10 cellular contexts compared by ENCODE assay signal in genomic region chr9:136362450-136362784, GRCh38. TPM values are rescaled to one million over a fixed set of nuclear protein-coding genes. Genes with fewer than 3 reads are reported as not detected.
DNase-seq lines count a peak whose midpoint lies in the region; ATAC-seq and TF ChIP-seq lines count a peak whose summit lies in the region.
"Had no signal": no experiment of that assay in that cellular context is flagged by ENCODE, and none has a peak within 500 bp of the region (broad histone marks: within the 10 kb centered on the region; RNA-seq: fewer than 3 reads in every experiment).

No MANE protein-coding gene starts in this region.

- no peaks in the 10 kb centered on the region for H3K9me3 ChIP-seq in Karpas-422 (ENCODE audit: low read length)
- H3K9me3 ChIP-seq: adrenal gland had no signal

- no peaks in the 10 kb centered on the region for H3K9me2 ChIP-seq in Karpas-422 (replicated peaks; ENCODE audit: insufficient read depth, low read length)

- H3K27me3 ChIP-seq in Karpas-422 (ENCODE audit: low read length): no peaks in the 10 kb centered on the region
- H3K27me3 ChIP-seq: adrenal gland had no signal

- no peak for DNase-seq in AG09309 (ENCODE audit: low read depth)
- DNase-seq in Karpas-422: no peak
- no peak for DNase-seq in neural crest cell (ENCODE audit: low read depth, low spot score)
- no peak for DNase-seq in ACHN
- DNase-seq in head of caudate nucleus: no peak
- no peak for DNase-seq in NCI-H510A treated with DMSO at 0.1 percent for 48 hours (lab: John Stamatoyannopoulos, UW)

- H3K4me1 ChIP-seq in Karpas-422 (ENCODE audit: low read length): peaks cover 18% of the 10 kb centered on the region
- H3K4me1 ChIP-seq: foreskin keratinocyte had no signal

- peak overlapping the region; percentile 1; the same call in 1 of the 2 replicates for H3K4me3 ChIP-seq in AG09309 (ENCODE audit: control insufficient read depth, low read depth, low read length)
- H3K4me3 ChIP-seq in Karpas-422 (ENCODE audit: low read length): peak overlapping the region; percentile 83

- ATAC-seq in GM21825 (IDR thresholded peaks at IDR 0.05; ENCODE audit: unreplicated experiment): no peak

- intact Hi-C loops in head of caudate nucleus (cut with DNase I): loop anchor here (5.0 kb wide), 2 partner anchors 40 to 50 kb away; partner anchors contain the start of gene SNAPC4

- peaks cover 6% of the 10 kb centered on the region for H3K27me3 Mint-ChIP-seq in neural crest cell (ENCODE audit: low read depth)

- H3K4me1 Mint-ChIP-seq in neural crest cell: peaks cover 5% of the 10 kb centered on the region

- peaks cover 9% of the 10 kb centered on the region for H4K20me1 ChIP-seq in Karpas-422 (ENCODE audit: insufficient read depth, low read depth, low read length)

- no peak overlapping the region for H2AFZ ChIP-seq in Karpas-422 (ENCODE audit: low read length)

- H3K36me3 ChIP-seq in Karpas-422 (ENCODE audit: insufficient read depth, low read length): no peaks in the 10 kb centered on the region
- H3K36me3 ChIP-seq: adrenal gland had no signal

- H3K27ac Mint-ChIP-seq in neural crest cell (ENCODE audit: unreplicated experiment): no peak overlapping the region

- no peaks in the 10 kb centered on the region for H3K36me3 Mint-ChIP-seq in neural crest cell (ENCODE audit: low read depth)

- H3K4me3 Mint-ChIP-seq in neural crest cell: peak overlapping the region; percentile 91

- H3K9ac ChIP-seq in Karpas-422 (ENCODE audit: low read length): peak overlapping the region; percentile 54

- peak overlapping the region; percentile 69 for H3K4me2 ChIP-seq in Karpas-422 (ENCODE audit: low read depth, low read length, poor library complexity, severe bottlenecking)

- H3K27ac ChIP-seq in Karpas-422 (ENCODE audit: low read length): no peak overlapping the region
- peak overlapping the region; percentile 63 for H3K27ac ChIP-seq in cingulate gyrus (ENCODE audit: low read depth, low read length)
- H3K27ac ChIP-seq: foreskin keratinocyte had no signal

- TF ChIP-seq CTCF in AG09309 (IDR thresholded peaks at IDR 0.05; ENCODE audit: control insufficient read depth, insufficient read depth, low read depth, low read length, missing control alignments) (no peak), neural crest cell (conservative IDR thresholded peaks at IDR 0.05) (no peak)

- no peaks in the 10 kb centered on the region for H3K9me3 Mint-ChIP-seq in neural crest cell

- peaks cover 6% of the 10 kb centered on the region; the same call in 1 of the 2 replicates for H3K79me2 ChIP-seq in Karpas-422 (ENCODE audit: low read length)

- in situ Hi-C loops in ACHN (cut with HindIII; ENCODE audit: low pct_ligation_motif_present, low pct_unique_long_range_greater_than_20kb, low sequenced_read_pairs): no loop called here

RNA-seq across cellular contexts. Expression of gene DNLZ, which starts 1.1 kb away (rescaled TPM):
- total RNA-seq in Karpas-422 (2014; rRNA removed; shearing (Covaris generic); ENCODE audit: low replicate concordance): 40.1 and 104 TPM in 2 replicates
- total RNA-seq in neural crest cell: 21.3 and 21.7 TPM in 2 replicates

RNA-seq across cellular contexts. Expression of gene CARD9, which starts 11.1 kb away (rescaled TPM):
- 1.3 and 2.9 TPM in 2 replicates for total RNA-seq in Karpas-422 (2014; rRNA removed; shearing (Covaris generic); ENCODE audit: low replicate concordance)
- 1.3 and 1.4 TPM in 2 replicates for total RNA-seq in neural crest cell

RNA-seq across cellular contexts. Expression of gene GPSM1, which starts 35.1 kb away (rescaled TPM):
- total RNA-seq in Karpas-422 (2014; rRNA removed; shearing (Covaris generic); ENCODE audit: low replicate concordance): 11.7 and 38.4 TPM in 2 replicates
- 50.8 and 56.7 TPM in 2 replicates for total RNA-seq in neural crest cell

RNA-seq across cellular contexts. Expression of gene SNAPC4, which starts 37.6 kb away (rescaled TPM):
- 3.7 and 9.6 TPM in 2 replicates for total RNA-seq in Karpas-422 (2014; rRNA removed; shearing (Covaris generic); ENCODE audit: low replicate concordance)
- 18.2 and 19.0 TPM in 2 replicates for total RNA-seq in neural crest cell

RNA-seq across cellular contexts. Expression of gene ENTR1, which starts 48.0 kb away (rescaled TPM):
- 65.5 and 116 TPM in 2 replicates for total RNA-seq in Karpas-422 (2014; rRNA removed; shearing (Covaris generic); ENCODE audit: low replicate concordance)
- total RNA-seq in neural crest cell: 84.1 and 89.3 TPM in 2 replicates
